Comparison of ENCODE assay signal across 7 cellular contexts in the genomic region with DNA sequence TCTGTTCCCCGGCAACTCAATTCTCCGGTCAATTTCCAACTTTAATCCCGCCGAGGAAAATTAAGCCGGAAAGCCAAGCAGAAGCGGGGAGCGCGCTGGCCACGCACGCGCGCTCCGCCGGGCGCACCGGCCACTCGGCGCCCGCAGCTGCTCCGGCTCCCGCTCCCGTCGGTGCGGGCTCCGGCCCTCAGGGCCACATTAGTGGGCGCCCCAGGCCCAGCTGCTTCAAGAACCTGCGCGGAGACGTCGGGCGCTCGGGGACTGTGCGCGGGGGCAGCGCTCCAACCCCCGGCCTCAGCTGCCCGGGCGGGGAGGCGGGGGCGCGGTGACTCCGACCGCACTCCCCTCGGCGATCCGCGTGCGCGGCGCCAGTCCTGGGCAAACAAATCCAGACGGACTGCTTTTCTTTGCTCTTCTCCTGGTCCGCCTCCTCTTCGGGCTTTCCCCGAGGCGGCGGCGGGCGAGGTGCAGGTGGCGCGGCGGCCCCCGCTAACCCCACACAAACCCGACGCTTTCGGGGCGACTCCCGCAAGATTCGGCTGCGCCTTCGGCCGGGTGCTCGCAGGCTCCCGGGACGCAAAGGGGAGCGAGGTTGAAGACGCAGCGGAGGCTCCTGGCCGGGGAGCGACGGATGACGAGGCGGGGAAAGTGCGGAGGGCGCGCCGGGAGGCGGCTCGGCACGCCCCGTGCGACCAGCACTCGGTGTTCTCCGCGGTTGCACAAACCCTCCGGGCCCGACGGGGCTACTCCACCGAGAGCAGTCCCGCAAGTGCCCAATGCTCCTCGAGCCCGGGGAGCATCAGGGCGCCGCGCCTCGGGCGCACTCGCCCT. TPM values are rescaled to one million over a fixed set of nuclear protein-coding genes. Genes with fewer than 3 reads are reported as not detected.
DNase-seq lines count a peak whose midpoint lies in the region; ATAC-seq and TF ChIP-seq lines count a peak whose summit lies in the region.
"Not testable (repeated sequence)": the region's sequence is repeated elsewhere in the genome, so short reads cannot be mapped to it uniquely, and the experiment has no call there.

No MANE protein-coding gene starts in this region.

- not testable (repeated sequence) for H3K36me3 Mint-ChIP-seq in activated T-cell treated with anti-CD3 and anti-CD28 coated beads, Interleukin-2, amount 50 U/mL, for 72 hours (ENCODE audit: insufficient read depth in 2 of 2); endothelial cell (ENCODE audit: low read depth, unreplicated experiment)

- peak overlapping the region; percentile 92 to 96 for H3K4me3 Mint-ChIP-seq in activated T-cell treated with anti-CD3 and anti-CD28 coated beads, Interleukin-2, amount 50 U/mL, for 72 hours
- H3K4me3 Mint-ChIP-seq in endothelial cell (ENCODE audit: unreplicated experiment) = peak overlapping the region; percentile 100

- DNase-seq in NCI-H510A (lab: John Stamatoyannopoulos, UW) (peak; percentile 16), endothelial cell (ENCODE audit: low spot score) (peak; percentile 40), left kidney (ENCODE audit: low read depth, low spot score) (peak; percentile 76)
- DNase-seq in activated T-cell treated with anti-CD3 and anti-CD28 coated beads, Interleukin-2, amount 50 U/mL, for 72 hours = peak; percentile 37 to 38
- DNase-seq in retinal pigment epithelial cell (ENCODE audit: low read depth) = not testable (repeated sequence)

- H3K27ac Mint-ChIP-seq in activated T-cell treated with anti-CD3 and anti-CD28 coated beads, Interleukin-2, amount 50 U/mL, for 72 hours; endothelial cell (ENCODE audit: unreplicated experiment): not testable (repeated sequence)

- peak overlapping the region; percentile 95 for H3K4me3 ChIP-seq in retinal pigment epithelial cell (ENCODE audit: low read length)

- H3K27me3 Mint-ChIP-seq in activated T-cell treated with anti-CD3 and anti-CD28 coated beads, Interleukin-2, amount 50 U/mL, for 72 hours (ENCODE audit: low read depth) = peaks cover 14% of the 10 kb centered on the region
- not testable (repeated sequence) for H3K27me3 Mint-ChIP-seq in endothelial cell (ENCODE audit: unreplicated experiment)

- ATAC-seq in GM18868 (IDR thresholded peaks at IDR 0.05; ENCODE audit: unreplicated experiment) (peak; percentile 6), HG03066 (IDR thresholded peaks at IDR 0.05; ENCODE audit: low read depth, unreplicated experiment) (peak; percentile 10)
- peak; percentile 27 to 32 for ATAC-seq in activated T-cell treated with anti-CD3 and anti-CD28 coated beads, Interleukin-2, amount 50 U/mL, for 72 hours (replicated peaks in 1 of 2)

- not testable (repeated sequence) for H3K9me3 Mint-ChIP-seq in activated T-cell treated with anti-CD3 and anti-CD28 coated beads, Interleukin-2, amount 50 U/mL, for 72 hours; endothelial cell (ENCODE audit: unreplicated experiment)

- H3K4me1 Mint-ChIP-seq in activated T-cell treated with anti-CD3 and anti-CD28 coated beads, Interleukin-2, amount 50 U/mL, for 72 hours (ENCODE audit: low read depth) = peaks cover 13% of the 10 kb centered on the region
- H3K4me1 Mint-ChIP-seq in endothelial cell (ENCODE audit: unreplicated experiment) = not testable (repeated sequence)

- not testable (repeated sequence) for TF ChIP-seq CTCF in endothelial cell (IDR thresholded peaks at IDR 0.05; ENCODE audit: unreplicated experiment); retinal pigment epithelial cell (conservative IDR thresholded peaks at IDR 0.05; ENCODE audit: low read depth, low read length)

RNA-seq across cellular contexts. Expression of a gene that starts 0.9 kb away (rescaled TPM):
- under 1 TPM; 0.30 to 0.34 TPM for total RNA-seq in activated T-cell treated with anti-CD3 and anti-CD28 coated beads, Interleukin-2, amount 50 U/mL, for 72 hours
- total RNA-seq in endothelial cell (ENCODE audit: unreplicated experiment) = 79.4 TPM

Comparison
In these comparisons a context has a peak if more than half of its experiments do, and no peak if none do; other contexts are left out.
1. RNA of a gene that starts 0.9 kb away (total RNA-seq): 79.4 TPM in endothelial cell (single experiment); 0.30 to 0.34 TPM in activated T-cell treated with anti-CD3 and anti-CD28 coated beads, Interleukin-2, amount 50 U/mL, for 72 hours; every median in the first group is over 10 times any median in the second.
2. Peak in every context shown above with its lines, with median percentiles within 50 percentile points of each other: ATAC-seq.